Comparison of ENCODE assay signal across 1 cellular context in genomic region chr12:71492604-71493003, GRCh38.
TF ChIP-seq lines count a peak whose summit lies in the region.

No MANE protein-coding gene starts in this region.

TF ChIP-seq in HepG2, 621 proteins besides CTCF, POLR2A, EP300 and RAD21 (continued from another document and continues in another):
- no peak for TF ChIP-seq GLMP (CRISPR knock-in tag; IDR thresholded peaks at IDR 0.05; ENCODE audit: borderline replicate concordance)
- TF ChIP-seq ZNF264 (CRISPR knock-in tag; IDR thresholded peaks at IDR 0.05) = no peak
- peak; percentile 31; the same call in 1 of the 2 replicates for TF ChIP-seq HOMEZ (CRISPR knock-in tag; IDR thresholded peaks at IDR 0.05; ENCODE audit: low read depth)
- no peak for TF ChIP-seq RFXANK (CRISPR knock-in tag; IDR thresholded peaks at IDR 0.05)
- no peak for TF ChIP-seq PBX2 (CRISPR knock-in tag; IDR thresholded peaks at IDR 0.05)
- TF ChIP-seq ZNF552 (CRISPR knock-in tag; IDR thresholded peaks at IDR 0.05; ENCODE audit: borderline replicate concordance) = no peak
- no peak for TF ChIP-seq ZNF451 (CRISPR knock-in tag; IDR thresholded peaks at IDR 0.05)
- no peak for TF ChIP-seq TOPORS (CRISPR knock-in tag; IDR thresholded peaks at IDR 0.05)
- TF ChIP-seq AHDC1 (CRISPR knock-in tag; IDR thresholded peaks at IDR 0.05; ENCODE audit: borderline replicate concordance) = peak; percentile 31; the same call in 1 of the 2 replicates
- TF ChIP-seq NR2F1 (CRISPR knock-in tag; IDR thresholded peaks at IDR 0.05) = no peak
- TF ChIP-seq GATAD1 (CRISPR knock-in tag; IDR thresholded peaks at IDR 0.05) = no peak
- no peak for TF ChIP-seq FOXP1 (IDR thresholded peaks at IDR 0.05)
- TF ChIP-seq FOXP1 (CRISPR knock-in tag; IDR thresholded peaks at IDR 0.05) = peak; percentile 10; the same call in 1 of the 2 replicates
- no peak for TF ChIP-seq ZNF20 (CRISPR knock-in tag; IDR thresholded peaks at IDR 0.05)
- no peak for TF ChIP-seq ATF6 (CRISPR knock-in tag; conservative IDR thresholded peaks at IDR 0.05)
- no peak for TF ChIP-seq KLF9 (CRISPR knock-in tag; IDR thresholded peaks at IDR 0.05; ENCODE audit: low read depth)
- TF ChIP-seq ZFP37 (CRISPR knock-in tag; IDR thresholded peaks at IDR 0.05; ENCODE audit: borderline replicate concordance) = no peak
- no peak for TF ChIP-seq CREBL2 (CRISPR knock-in tag; IDR thresholded peaks at IDR 0.05; ENCODE audit: borderline replicate concordance)
- no peak for TF ChIP-seq ZNF597 (CRISPR knock-in tag; IDR thresholded peaks at IDR 0.05)
- TF ChIP-seq ZNF646 (CRISPR knock-in tag; IDR thresholded peaks at IDR 0.05) = no peak
- 0 out of 2 replicates have a peak, but pooled peaks have one; percentile 47 for TF ChIP-seq KDM6A (CRISPR knock-in tag; IDR thresholded peaks at IDR 0.05; ENCODE audit: low read depth)
- no peak for TF ChIP-seq UBTF (CRISPR knock-in tag; IDR thresholded peaks at IDR 0.05)
- no peak for TF ChIP-seq KLF11 (CRISPR knock-in tag; IDR thresholded peaks at IDR 0.05)
- TF ChIP-seq DMTF1 (CRISPR knock-in tag; IDR thresholded peaks at IDR 0.05) = no peak
- no peak for TF ChIP-seq CERS6 (CRISPR knock-in tag; IDR thresholded peaks at IDR 0.05)
- no peak for TF ChIP-seq ZNF572 (CRISPR knock-in tag; IDR thresholded peaks at IDR 0.05)
- TF ChIP-seq ZNF720 (CRISPR knock-in tag; IDR thresholded peaks at IDR 0.05) = no peak
- no peak for TF ChIP-seq ZKSCAN5 (CRISPR knock-in tag; IDR thresholded peaks at IDR 0.05)
- no peak for TF ChIP-seq ISX (CRISPR knock-in tag; conservative IDR thresholded peaks at IDR 0.05)
